ENCODE assay signal across 1 cellular context in genomic region chr3:190326930-190327329, GRCh38.
TF ChIP-seq lines count a peak whose summit lies in the region.

No MANE protein-coding gene starts in this region.

TF ChIP-seq in SK-N-SH, 30 proteins besides CTCF, POLR2A, EP300 and RAD21 (continued from another document):
- TF ChIP-seq USF2 (IDR thresholded peaks at IDR 0.05; ENCODE audit: borderline replicate concordance, low read depth, low read length) (no peak), MEF2A (IDR thresholded peaks at IDR 0.05; ENCODE audit: borderline replicate concordance, low read depth) (no peak)
